33 cellular contexts compared by ENCODE assay signal in genomic region chr9:77210116-77210515, GRCh38. TPM values are rescaled to one million over a fixed set of nuclear protein-coding genes. Genes with fewer than 3 reads are reported as not detected.
A peak's percentile ranks its signal among the peaks of the same experiment; 100 is the strongest.
DNase-seq lines count a peak whose midpoint lies in the region; ATAC-seq and TF ChIP-seq lines count a peak whose summit lies in the region.
"Had no signal": no experiment of that assay in that cellular context is flagged by ENCODE, and none has a peak within 500 bp of the region (broad histone marks: within the 10 kb centered on the region; RNA-seq: fewer than 3 reads in every experiment).

No MANE protein-coding gene starts in this region.

- no peak overlapping the region for H3K18ac ChIP-seq in IMR-90 (ENCODE audit: low read depth, low read length)

- WGBS in IMR-90 (ENCODE audit: extremely low coverage in 2 of 2, insufficient read length in 1 of 2), 2 experiments: no CpG with 5 or more reads among the region's 2 CpGs

- CTCF ChIA-PET in IMR-90 (lab: Yijun Ruan, JAX): no interaction called here

- H4K8ac ChIP-seq in IMR-90 (ENCODE audit: low read depth in 2 of 2, low read length in 2 of 2): no peak overlapping the region

- H3K9ac ChIP-seq in IMR-90 (ENCODE audit: low read depth, low read length): no peak overlapping the region

- DNase-seq in EH (ENCODE audit: low read depth) (peak; percentile 4), IMR-90 (peak; percentile 13), choroid plexus epithelial cell (ENCODE audit: low read depth) (peak; percentile 17), islet precursor cell (peak; percentile 88), midbrain (lab: John Stamatoyannopoulos, UW) (no peak), COR-L47 (lab: John Stamatoyannopoulos, UW) (no peak)
- DNase-seq: activated CD4-positive, alpha-beta memory T cell treated with anti-CD3 and anti-CD28 coated beads, Interleukin-2, amount 10 ng/mL, durations not matched to agents 7 days and 5 days; activated CD8-positive, alpha-beta memory T cell treated with anti-CD3 and anti-CD28 coated beads, Interleukin-2, amount 50 U/mL, for 4 hours; activated naive CD4-positive, alpha-beta T cell; activated naive CD8-positive, alpha-beta T cell treated with anti-CD3 and anti-CD28 coated beads, Interleukin-2, amount 50 U/mL, for 24 hours; body of pancreas; CD4-positive, alpha-beta memory T cell; dorsolateral prefrontal cortex; HCEC 1CT; kidney; naive thymus-derived CD8-positive, alpha-beta T cell; NCI-H1105; NCI-H2029; NCI-H510A treated with DMSO at 0.1 percent for 48 hours; NK-92 treated with Interleukin-12 subunit alpha and Interleukin-12 subunit beta, amount 100 ng/mL, for 24 hours; PC-9; Right ventricle myocardium superior; stimulated activated CD4-positive, alpha-beta T cell treated with anti-CD3 and anti-CD28 coated beads, Interleukin-12 subunit alpha, Interleukin-12 subunit beta, amount 100 ng/mL, for 4 hours; stimulated activated CD4-positive, alpha-beta T cell treated with anti-CD3 and anti-CD28 coated beads, Interleukin-2, amount 100 ng/mL, for 48 hours; stomach; T-helper 2 cell; thyroid gland had no signal

- peaks cover 3% of the 10 kb centered on the region; the same call in 1 of the 2 replicates for H3K9me1 ChIP-seq in IMR-90 (ENCODE audit: insufficient read depth, low read length)

- H2AK5ac ChIP-seq in IMR-90 (ENCODE audit: low read depth, low read length): no peak overlapping the region

- H3K56ac ChIP-seq in IMR-90 (ENCODE audit: extremely low read depth, insufficient read depth, low read length): no peak overlapping the region

- H3K9me3 ChIP-seq in IMR-90 (ENCODE audit: control insufficient read depth, insufficient read depth, low read length): no peaks in the 10 kb centered on the region
- H3K9me3 ChIP-seq: body of pancreas, gastroesophageal sphincter, stomach, thyroid gland had no signal

- dilution Hi-C loops in IMR-90 (cut with HindIII; ENCODE audit: low sequenced_read_pairs, unreplicated experiment): no loop called here

- H3K27me3 ChIP-seq in IMR-90 (ENCODE audit: control insufficient read depth, insufficient read depth, low read length): no peaks in the 10 kb centered on the region
- H3K27me3 ChIP-seq: body of pancreas, dorsolateral prefrontal cortex, gastroesophageal sphincter, hepatocyte, stomach, thyroid gland had no signal

- no peak for TF ChIP-seq RAD21 in IMR-90 (IDR thresholded peaks at IDR 0.05; ENCODE audit: low read length)

- H4K91ac ChIP-seq in IMR-90 (ENCODE audit: insufficient read depth, low read depth, low read length): no peak overlapping the region

- H2BK120ac ChIP-seq in IMR-90 (ENCODE audit: low read depth, low read length): no peak overlapping the region

- H2BK5ac ChIP-seq in IMR-90 (ENCODE audit: low read depth, low read length, poor library complexity, severe bottlenecking): no peak overlapping the region

- no peak overlapping the region for H3K14ac ChIP-seq in IMR-90 (replicated peaks; ENCODE audit: low read depth, low read length)

- H2BK20ac ChIP-seq in IMR-90 (ENCODE audit: low read depth, low read length): no peak overlapping the region

- no TSS peak for BruUV-seq in IMR-90 (replicated peaks; lab: Mats Ljungman, UMichigan)

- no peak for TF ChIP-seq POLR2A in IMR-90 (IDR thresholded peaks at IDR 0.05; ENCODE audit: low read depth, low read length)

- no peak overlapping the region for H2BK15ac ChIP-seq in IMR-90 (ENCODE audit: low read depth, low read length)

- TF ChIP-seq CTCF in IMR-90 (conservative IDR thresholded peaks at IDR 0.05; ENCODE audit: low read depth, low read length) (no peak), choroid plexus epithelial cell (conservative IDR thresholded peaks at IDR 0.05; ENCODE audit: low read depth, low read length) (no peak)

- in situ Hi-C loops in IMR-90 (cut with MboI; ENCODE audit: low sequenced_read_pairs): no loop called here

- H2AK9ac ChIP-seq in IMR-90 (replicated peaks; ENCODE audit: low read depth, low read length, poor library complexity): no peak overlapping the region

- H4K20me1 ChIP-seq in IMR-90 (ENCODE audit: insufficient read depth, low read length): no peaks in the 10 kb centered on the region

- peaks cover 1% of the 10 kb centered on the region for H3K36me3 ChIP-seq in IMR-90 (ENCODE audit: control insufficient read depth, insufficient read depth, low read length)

- H2AFZ ChIP-seq in IMR-90 (replicated peaks; ENCODE audit: low read length, poor library complexity): no peak overlapping the region
- H2AFZ ChIP-seq: hepatocyte, PC-9 had no signal

- intact Hi-C loops in IMR-90 (cut with micrococcal nuclease): no loop called here

- H4K5ac ChIP-seq in IMR-90 (ENCODE audit: low read depth, low read length): no peak overlapping the region

- no peak overlapping the region for H3K27ac ChIP-seq in IMR-90 (ENCODE audit: insufficient read depth, low read length)
- H3K27ac ChIP-seq: body of pancreas, dorsolateral prefrontal cortex, gastroesophageal sphincter, hepatocyte, PC-9, stomach, thyroid gland had no signal

- no peaks in the 10 kb centered on the region; a peak in 1 of 4 replicates for H3K79me1 ChIP-seq in IMR-90 (ENCODE audit: low read depth in 1 of 2, low read length in 2 of 2)

- ATAC-seq in IMR-90 (ENCODE audit: low read depth) (no peak), HG02973 (IDR thresholded peaks at IDR 0.05; ENCODE audit: unreplicated experiment) (no peak), GM19395 (IDR thresholded peaks at IDR 0.05; ENCODE audit: unreplicated experiment) (no peak)
- ATAC-seq: activated naive CD8-positive, alpha-beta T cell treated with anti-CD3 and anti-CD28 coated beads, Interleukin-2, amount 50 U/mL, for 24 hours; body of pancreas; gastroesophageal sphincter; GM12878; naive thymus-derived CD8-positive, alpha-beta T cell; sciatic nerve had no signal

- POLR2A ChIA-PET in IMR-90 (lab: Charles Lee; ENCODE audit: unreplicated experiment): no interaction called here

- no peak overlapping the region for H3K4ac ChIP-seq in IMR-90 (ENCODE audit: low read depth, low read length)

- no peak overlapping the region for H3K4me2 ChIP-seq in IMR-90 (ENCODE audit: low read depth, low read length)
- H3K4me2 ChIP-seq: hepatocyte, PC-9 had no signal

- no peak overlapping the region for H3K23ac ChIP-seq in IMR-90 (ENCODE audit: low read depth, low read length)

- H3K4me3 ChIP-seq in IMR-90 (ENCODE audit: insufficient read depth, low read depth, low read length) (no peak overlapping the region), choroid plexus epithelial cell (ENCODE audit: low read depth, low read length) (no peak overlapping the region)
- H3K4me3 ChIP-seq: body of pancreas, dorsolateral prefrontal cortex, gastroesophageal sphincter, GM12878, hepatocyte, PC-9, stomach, thyroid gland had no signal

- no peaks in the 10 kb centered on the region for H3K4me1 ChIP-seq in IMR-90 (ENCODE audit: control insufficient read depth, insufficient read depth, low read length)
- H3K4me1 ChIP-seq: body of pancreas, gastroesophageal sphincter, stomach, thyroid gland had no signal

TF ChIP-seq in IMR-90, 13 proteins besides CTCF, POLR2A, EP300 and RAD21:
- TF ChIP-seq SMC3 (IDR thresholded peaks at IDR 0.05; ENCODE audit: low read depth, low read length) (no peak), MXI1 (IDR thresholded peaks at IDR 0.05; ENCODE audit: borderline replicate concordance, low read depth, low read length) (no peak), MAFK (IDR thresholded peaks at IDR 0.05; ENCODE audit: low read depth, low read length) (no peak), RCOR1 (IDR thresholded peaks at IDR 0.05; ENCODE audit: insufficient replicate concordance, low read length) (no peak), ELK1 (IDR thresholded peaks at IDR 0.05; ENCODE audit: borderline replicate concordance, low read depth, low read length) (no peak), FOS (IDR thresholded peaks at IDR 0.05; ENCODE audit: low read depth, low read length) (no peak), RFX5 (IDR thresholded peaks at IDR 0.05; ENCODE audit: low read depth, low read length) (no peak), CEBPB (IDR thresholded peaks at IDR 0.05; ENCODE audit: low read depth, low read length) (no peak), CHD1 (IDR thresholded peaks at IDR 0.05; ENCODE audit: low read depth, low read length) (no peak), BHLHE40 (IDR thresholded peaks at IDR 0.05; ENCODE audit: low read depth, low read length) (no peak), NFE2L2 (IDR thresholded peaks at IDR 0.05; ENCODE audit: low read depth, low read length) (no peak), MAZ (IDR thresholded peaks at IDR 0.05; ENCODE audit: borderline replicate concordance, low read depth, low read length) (no peak), USF2 (IDR thresholded peaks at IDR 0.05; ENCODE audit: low read depth, low read length) (no peak)

RNA-seq across cellular contexts. Expression of gene VPS13A, which starts 32.8 kb away (rescaled TPM):
- total RNA-seq in IMR-90 (2012; rRNA removed): 26.5 and 46.9 TPM in 2 replicates
- 8.0 and 10.4 TPM in 2 replicates for polyA plus RNA-seq in IMR-90 (2012; rRNA removed)
- polyA plus RNA-seq in IMR-90 (2012; cell fraction: cytosol; rRNA removed): 0.41 and 0.84 TPM in 2 replicates
- polyA plus RNA-seq in IMR-90 (2012; cell fraction: nucleus; rRNA removed; ENCODE audit: low replicate concordance): 3.6 and 52.1 TPM in 2 replicates

Comparison
In these comparisons a context has a peak if more than half of its experiments do, and no peak if none do; other contexts are left out.
1. DNase-seq: peak in EH (single experiment), IMR-90 (single experiment), choroid plexus epithelial cell (single experiment) and islet precursor cell (single experiment); none in midbrain (single experiment) and COR-L47 (single experiment).